1 cellular context compared by ENCODE assay signal in genomic region chr14:71690478-71690877, GRCh38.
TF ChIP-seq lines count a peak whose summit lies in the region.

No MANE protein-coding gene starts in this region.

TF ChIP-seq in HepG2, 621 proteins besides CTCF, POLR2A, EP300 and RAD21 (continued from another document):
- TF ChIP-seq, protein P1, sequence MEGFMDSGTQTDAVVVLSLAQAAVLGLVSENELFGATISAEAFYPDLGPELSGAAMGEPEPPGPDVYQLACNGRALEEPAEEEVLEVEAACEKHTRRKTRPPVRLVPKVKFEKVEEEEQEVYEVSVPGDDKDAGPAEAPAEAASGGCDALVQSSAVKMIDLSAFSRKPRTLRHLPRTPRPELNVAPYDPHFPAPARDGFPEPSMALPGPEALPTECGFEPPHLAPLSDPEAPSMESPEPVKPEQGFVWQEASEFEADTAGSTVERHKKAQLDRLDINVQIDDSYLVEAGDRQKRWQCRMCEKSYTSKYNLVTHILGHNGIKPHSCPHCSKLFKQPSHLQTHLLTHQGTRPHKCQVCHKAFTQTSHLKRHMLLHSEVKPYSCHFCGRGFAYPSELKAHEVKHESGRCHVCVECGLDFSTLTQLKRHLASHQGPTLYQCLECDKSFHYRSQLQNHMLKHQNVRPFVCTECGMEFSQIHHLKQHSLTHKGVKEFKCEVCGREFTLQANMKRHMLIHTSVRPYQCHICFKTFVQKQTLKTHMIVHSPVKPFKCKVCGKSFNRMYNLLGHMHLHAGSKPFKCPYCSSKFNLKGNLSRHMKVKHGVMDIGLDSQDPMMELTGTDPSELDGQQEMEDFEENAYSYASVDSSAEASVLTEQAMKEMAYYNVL (CRISPR knock-in tag; IDR thresholded peaks at IDR 0.05; ENCODE audit: borderline replicate concordance) = no peak
- TF ChIP-seq PRPF4 (IDR thresholded peaks at IDR 0.05; ENCODE audit: low read depth, low read length, poor library complexity, severe bottlenecking) (no peak), ZSCAN25 (CRISPR knock-in tag; IDR thresholded peaks at IDR 0.05) (no peak), SNRNP70 (IDR thresholded peaks at IDR 0.05; ENCODE audit: low read depth, low read length) (no peak), FOSL2 (CRISPR knock-in tag; IDR thresholded peaks at IDR 0.05) (no peak)
